8 cellular contexts compared by ENCODE assay signal in the genomic region with DNA sequence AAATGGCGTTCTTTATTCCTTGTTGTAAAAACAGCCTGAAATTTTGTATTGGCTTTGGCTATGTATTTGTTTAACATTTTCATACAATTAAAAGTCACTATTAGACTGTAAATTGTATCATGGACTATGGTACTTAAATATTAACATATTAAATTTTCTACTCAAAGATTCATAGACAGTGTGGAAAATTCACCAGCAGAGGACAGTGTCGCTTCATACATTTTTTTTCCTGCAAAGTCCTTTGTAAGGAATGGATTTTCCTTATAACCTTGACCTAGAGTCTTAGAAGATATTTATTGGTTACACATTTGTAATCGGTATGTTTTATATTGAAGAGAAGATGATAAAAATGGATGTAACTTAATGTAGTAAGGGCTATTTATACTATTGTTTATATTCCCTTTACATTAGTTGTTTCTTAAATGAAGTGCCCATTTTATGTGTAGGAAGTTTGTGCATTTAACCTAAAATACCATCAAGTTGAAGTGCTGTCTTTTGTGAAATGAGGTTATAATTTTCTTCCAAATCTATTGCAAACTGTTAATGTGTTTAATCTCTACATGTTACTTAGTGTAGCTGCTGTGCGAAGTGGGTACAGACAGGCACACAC.
DNase-seq lines count a peak whose midpoint lies in the region; ATAC-seq and TF ChIP-seq lines count a peak whose summit lies in the region.

No MANE protein-coding gene starts in this region.

- intact Hi-C loops in left lung (cut with DNase I): no loop called here

- H3K4me1 ChIP-seq in left lung: no peaks in the 10 kb centered on the region

- no peaks in the 10 kb centered on the region for H3K36me3 Mint-ChIP-seq in HFFc6 (ENCODE audit: low read depth)
- H3K36me3 Mint-ChIP-seq in activated naive CD8-positive, alpha-beta T cell treated with anti-CD3 and anti-CD28 coated beads for 36 hours: no peaks in the 10 kb centered on the region

- no peaks in the 10 kb centered on the region for H3K27me3 Mint-ChIP-seq in HFFc6 (ENCODE audit: insufficient read depth)
- no peaks in the 10 kb centered on the region for H3K27me3 Mint-ChIP-seq in activated naive CD8-positive, alpha-beta T cell treated with anti-CD3 and anti-CD28 coated beads for 36 hours
- H3K27me3 Mint-ChIP-seq in stimulated activated naive CD8-positive, alpha-beta T cell treated with anti-CD3 and anti-CD28 coated beads, Interleukin-15, amount 100 ng/mL, for 72 hours: no peaks in the 10 kb centered on the region

- POLR2A ChIA-PET in BJ (lab: Charles Lee): no interaction called here

- no peak overlapping the region for H3K27ac ChIP-seq in left lung

- no peaks in the 10 kb centered on the region for H3K9me3 Mint-ChIP-seq in HFFc6
- H3K9me3 Mint-ChIP-seq in activated naive CD8-positive, alpha-beta T cell treated with anti-CD3 and anti-CD28 coated beads for 36 hours: no peaks in the 10 kb centered on the region
- no peaks in the 10 kb centered on the region for H3K9me3 Mint-ChIP-seq in stimulated activated naive CD8-positive, alpha-beta T cell treated with anti-CD3 and anti-CD28 coated beads, Interleukin-15, amount 100 ng/mL, for 72 hours

- no peak overlapping the region for H3K27ac Mint-ChIP-seq in HFFc6
- no peak overlapping the region for H3K27ac Mint-ChIP-seq in activated naive CD8-positive, alpha-beta T cell treated with anti-CD3 and anti-CD28 coated beads for 36 hours
- no peak overlapping the region for H3K27ac Mint-ChIP-seq in stimulated activated naive CD8-positive, alpha-beta T cell treated with anti-CD3 and anti-CD28 coated beads, Interleukin-15, amount 100 ng/mL, for 72 hours

- ATAC-seq in left lung (peak; percentile 30), GM19395 (IDR thresholded peaks at IDR 0.05; ENCODE audit: unreplicated experiment) (no peak)
- no peak for ATAC-seq in stimulated activated naive CD8-positive, alpha-beta T cell treated with anti-CD3 and anti-CD28 coated beads, Interleukin-15, amount 100 ng/mL, for 72 hours

- no peaks in the 10 kb centered on the region for H3K27me3 ChIP-seq in BJ (ENCODE audit: control insufficient read depth, insufficient read depth, low read length)
- H3K27me3 ChIP-seq in left lung: no peaks in the 10 kb centered on the region

- TF ChIP-seq CTCF in BJ (IDR thresholded peaks at IDR 0.05; ENCODE audit: insufficient read depth, low read depth, low read length): peak; percentile 72
- TF ChIP-seq CTCF in HFFc6 (IDR thresholded peaks at IDR 0.05): peak; percentile 91
- TF ChIP-seq CTCF in WI38 (IDR thresholded peaks at IDR 0.05; ENCODE audit: low read depth, low read length): peak; percentile 55; the same call in 1 of the 2 replicates
- peak in 1 of 2 donors; percentile 54 for TF ChIP-seq CTCF in left lung (IDR thresholded peaks at IDR 0.05)

- H3K4me3 Mint-ChIP-seq in HFFc6: no peak overlapping the region
- H3K4me3 Mint-ChIP-seq in activated naive CD8-positive, alpha-beta T cell treated with anti-CD3 and anti-CD28 coated beads for 36 hours: no peak overlapping the region
- H3K4me3 Mint-ChIP-seq in stimulated activated naive CD8-positive, alpha-beta T cell treated with anti-CD3 and anti-CD28 coated beads, Interleukin-15, amount 100 ng/mL, for 72 hours: no peak overlapping the region

- no peak for DNase-seq in BJ (ENCODE audit: low read depth)
- peak; percentile 33 for DNase-seq in HFFc6
- DNase-seq in left lung: no peak
- no peak for DNase-seq in amniotic stem cell (lab: John Stamatoyannopoulos, UW)
- no peak for DNase-seq in activated naive CD8-positive, alpha-beta T cell treated with anti-CD3 and anti-CD28 coated beads for 36 hours
- DNase-seq in stimulated activated naive CD8-positive, alpha-beta T cell treated with anti-CD3 and anti-CD28 coated beads, Interleukin-15, amount 100 ng/mL, for 72 hours: no peak

- H3K4me3 ChIP-seq in BJ (ENCODE audit: low read depth, low read length): no peak overlapping the region
- H3K4me3 ChIP-seq in WI38 (ENCODE audit: low read depth, low read length): no peak overlapping the region
- H3K4me3 ChIP-seq in left lung: no peak overlapping the region

- peaks cover 7% of the 10 kb centered on the region for H3K4me1 Mint-ChIP-seq in HFFc6 (ENCODE audit: low read depth)
- H3K4me1 Mint-ChIP-seq in activated naive CD8-positive, alpha-beta T cell treated with anti-CD3 and anti-CD28 coated beads for 36 hours: peaks cover 15% of the 10 kb centered on the region
- H3K4me1 Mint-ChIP-seq in stimulated activated naive CD8-positive, alpha-beta T cell treated with anti-CD3 and anti-CD28 coated beads, Interleukin-15, amount 100 ng/mL, for 72 hours: peaks cover 17% of the 10 kb centered on the region

- H3K36me3 ChIP-seq in BJ (ENCODE audit: control insufficient read depth, insufficient read depth, low read length) (no peaks in the 10 kb centered on the region), left lung (no peaks in the 10 kb centered on the region)

- no peaks in the 10 kb centered on the region for H3K9me3 ChIP-seq in left lung

- CTCF ChIA-PET in BJ (lab: Yijun Ruan, JAX): interaction anchor here (0.6 to 2.1 kb wide), 5 partner anchors 10 to 268 kb away, joined by 3 to 8 read pairs (median 3); no protein-coding TSS in a partner anchor
